In genomic region chr3:115783938-115784738, GRCh38 we compare ENCODE assay signal across 8 cellular contexts.
DNase-seq lines count a peak whose midpoint lies in the region; ATAC-seq lines count a peak whose summit lies in the region.

No MANE protein-coding gene starts in this region.

- H3K27me3 ChIP-seq in esophagus (ENCODE audit: control insufficient read depth in 1 of 2, insufficient read depth in 2 of 2, low read length in 2 of 2) (no peaks in the 10 kb centered on the region), mucosa of stomach (ENCODE audit: control insufficient read depth, insufficient read depth, low read length) (no peaks in the 10 kb centered on the region)

- H3K9me3 ChIP-seq in esophagus (ENCODE audit: control insufficient read depth in 2 of 2, insufficient read depth in 1 of 2, low read depth in 1 of 2, low read length in 1 of 2) (no peaks in the 10 kb centered on the region), mucosa of stomach (ENCODE audit: control insufficient read depth, low read length) (no peaks in the 10 kb centered on the region)

- 0 to 1% methylated on average over 68 to 81 of the region's 81 CpGs for WGBS in esophagus, 2 donors

- H3K4me3 ChIP-seq in Jurkat, Clone E6-1 (ENCODE audit: low read length): peak overlapping the region; percentile 61
- peak overlapping the region; percentile 51 to 59 for H3K4me3 ChIP-seq in esophagus (ENCODE audit: low read depth in 1 of 2, low read length in 2 of 2)
- peak overlapping the region; percentile 58 for H3K4me3 ChIP-seq in mucosa of stomach (ENCODE audit: low read length)

- peak overlapping the region; percentile 92 to 94 for H3K27ac ChIP-seq in esophagus (ENCODE audit: low read depth in 2 of 2, low read length in 1 of 2)

- DNase-seq in DMS153 treated with DMSO at 0.1 percent for 48 hours (lab: John Stamatoyannopoulos, UW; ENCODE audit: unreplicated experiment) (peak; percentile 95), OCI-M1 (lab: John Stamatoyannopoulos, UW) (peak; percentile 95), activated T-cell treated with anti-CD3 and anti-CD28 coated beads for 48 hours (ENCODE audit: low read depth) (peak; percentile 84)
- peak; percentile 93 for DNase-seq in Jurkat, Clone E6-1 (ENCODE audit: low read depth, low spot score)
- DNase-seq in stimulated activated CD8-positive, alpha-beta memory T cell treated with anti-CD3 and anti-CD28 coated beads, Interleukin-4, amount 100 ng/mL, for 48 hours: peak; percentile 91

- peak; percentile 93 for ATAC-seq in GM21723 (IDR thresholded peaks at IDR 0.05; ENCODE audit: unreplicated experiment)

- H3K36me3 ChIP-seq in esophagus (ENCODE audit: control insufficient read depth in 2 of 2, insufficient read depth in 2 of 2, low read length in 1 of 2): no peaks in the 10 kb centered on the region
- H3K36me3 ChIP-seq in mucosa of stomach (ENCODE audit: control insufficient read depth, insufficient read depth, low read length): no peaks in the 10 kb centered on the region

- H3K9ac ChIP-seq in mucosa of stomach (ENCODE audit: low read length): peak overlapping the region; percentile 54

- peaks cover 0 to 3% of the 10 kb centered on the region in 2 donors for H3K4me1 ChIP-seq in esophagus (ENCODE audit: control insufficient read depth in 2 of 2, insufficient read depth in 2 of 2, low read length in 1 of 2)
- peaks cover 4% of the 10 kb centered on the region for H3K4me1 ChIP-seq in mucosa of stomach (ENCODE audit: control insufficient read depth, insufficient read depth, low read length)

Comparison
In these comparisons a context has a peak if more than half of its experiments do, and no peak if none do; other contexts are left out.
1. Peak in every context shown above with its lines: DNase-seq, ATAC-seq, H3K4me3 ChIP-seq and H3K27ac ChIP-seq.